9 cellular contexts compared by ENCODE assay signal in the genomic region with DNA sequence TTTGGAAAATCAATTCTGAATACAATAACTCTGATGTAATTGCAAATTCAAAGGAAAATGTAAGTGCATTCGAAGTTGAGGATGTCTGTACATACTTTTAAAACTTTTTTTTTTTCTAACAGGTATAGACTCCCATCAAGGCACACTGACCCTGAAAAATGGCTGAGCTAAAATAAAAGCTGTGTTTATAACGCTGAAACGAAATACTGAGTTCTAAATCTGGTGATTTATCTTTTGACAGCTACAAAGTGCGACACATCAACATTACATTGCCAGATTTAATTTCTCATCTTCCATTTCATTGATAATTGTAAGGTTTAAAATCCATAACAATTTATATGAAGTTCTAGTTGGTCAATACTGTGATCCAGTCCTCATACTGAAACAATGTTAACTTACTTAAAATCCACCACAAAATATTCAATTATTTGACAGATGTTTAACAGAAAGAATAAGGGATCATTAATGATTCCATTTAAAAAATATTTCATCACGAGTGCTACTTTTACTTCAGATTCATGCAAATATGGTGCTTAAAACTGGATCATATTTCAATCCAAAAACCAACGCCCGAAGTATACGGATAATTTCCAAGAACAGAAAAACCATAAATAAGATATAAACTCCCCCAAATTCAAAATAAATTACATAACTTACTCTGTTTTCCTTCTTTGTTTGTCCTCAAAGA. TPM values are rescaled to one million over a fixed set of nuclear protein-coding genes. Genes with fewer than 3 reads are reported as not detected.
DNase-seq lines count a peak whose midpoint lies in the region; ATAC-seq and TF ChIP-seq lines count a peak whose summit lies in the region.
"Had no signal": no experiment of that assay in that cellular context is flagged by ENCODE, and none has a peak within 500 bp of the region (broad histone marks: within the 10 kb centered on the region; RNA-seq: fewer than 3 reads in every experiment).

No MANE protein-coding gene starts in this region.

- no peaks in the 10 kb centered on the region for H3K9me3 Mint-ChIP-seq in activated naive CD4-positive, alpha-beta T cell treated with anti-CD3 and anti-CD28 coated beads for 36 hours
- H3K9me3 Mint-ChIP-seq in activated naive CD8-positive, alpha-beta T cell treated with anti-CD3 and anti-CD28 coated beads, Interleukin-2, amount 50 U/mL, for 24 hours = no peaks in the 10 kb centered on the region

- no peaks in the 10 kb centered on the region for H3K36me3 Mint-ChIP-seq in activated naive CD4-positive, alpha-beta T cell treated with anti-CD3 and anti-CD28 coated beads for 36 hours (ENCODE audit: low read depth)
- H3K36me3 Mint-ChIP-seq in activated naive CD8-positive, alpha-beta T cell treated with anti-CD3 and anti-CD28 coated beads, Interleukin-2, amount 50 U/mL, for 24 hours (ENCODE audit: low read depth) = peaks cover 1% of the 10 kb centered on the region

- TF ChIP-seq CTCF in tibial nerve (IDR thresholded peaks at IDR 0.05) (no peak), testis (IDR thresholded peaks at IDR 0.05) (no peak)

- TF ChIP-seq EP300 in tibial nerve (IDR thresholded peaks at IDR 0.05) = no peak

- H3K4me3 ChIP-seq in tibial nerve (peak overlapping the region; percentile 72 to 98 (median 88)), testis (peak overlapping the region in 1 of 2 donors; percentile 97)

- H3K27me3 ChIP-seq in tibial nerve (no peaks in the 10 kb centered on the region), testis (no peaks in the 10 kb centered on the region)

- TF ChIP-seq POLR2A in tibial nerve (IDR thresholded peaks at IDR 0.05) (no peak), testis (IDR thresholded peaks at IDR 0.05) (no peak)

- no peak for ATAC-seq in activated naive CD8-positive, alpha-beta T cell treated with anti-CD3 and anti-CD28 coated beads, Interleukin-2, amount 50 U/mL, for 24 hours
- ATAC-seq in HG02840 (IDR thresholded peaks at IDR 0.05; ENCODE audit: low FRiP score, unreplicated experiment) = no peak

- H3K27ac Mint-ChIP-seq in activated naive CD4-positive, alpha-beta T cell treated with anti-CD3 and anti-CD28 coated beads for 36 hours = no peak overlapping the region
- H3K27ac Mint-ChIP-seq in activated naive CD8-positive, alpha-beta T cell treated with anti-CD3 and anti-CD28 coated beads, Interleukin-2, amount 50 U/mL, for 24 hours = peak overlapping the region; percentile 86

- H3K9me3 ChIP-seq in tibial nerve = no peaks in the 10 kb centered on the region
- no peaks in the 10 kb centered on the region for H3K9me3 ChIP-seq in testis

- 39 to 45% methylated on average over 8 of the region's 8 CpGs for WGBS in tibial nerve, 2 donors
- 24 to 29% methylated on average over 8 of the region's 8 CpGs for WGBS in testis, 2 donors

- H3K27ac ChIP-seq in tibial nerve (peak overlapping the region in 3 of 4 donors; percentile 86 to 96 (median 91)), testis (peak overlapping the region in 1 of 2 donors; percentile 96)

- peaks cover 39% of the 10 kb centered on the region for H3K4me1 Mint-ChIP-seq in activated naive CD4-positive, alpha-beta T cell treated with anti-CD3 and anti-CD28 coated beads for 36 hours (ENCODE audit: low read depth)
- H3K4me1 Mint-ChIP-seq in activated naive CD8-positive, alpha-beta T cell treated with anti-CD3 and anti-CD28 coated beads, Interleukin-2, amount 50 U/mL, for 24 hours = peaks cover 43% of the 10 kb centered on the region

- peak overlapping the region; percentile 86 for H3K4me3 Mint-ChIP-seq in activated naive CD4-positive, alpha-beta T cell treated with anti-CD3 and anti-CD28 coated beads for 36 hours
- peak overlapping the region; percentile 90 for H3K4me3 Mint-ChIP-seq in activated naive CD8-positive, alpha-beta T cell treated with anti-CD3 and anti-CD28 coated beads, Interleukin-2, amount 50 U/mL, for 24 hours

- intact Hi-C loops in activated naive CD4-positive, alpha-beta T cell treated with anti-CD3 and anti-CD28 coated beads for 36 hours (cut with micrococcal nuclease) = loop anchor here (5.0 to 10.0 kb wide), 3 partner anchors 213 to 498 kb away; no protein-coding TSS in a partner anchor
- intact Hi-C loops in testis (cut with DNase I; ENCODE audit: low total_unique reads) = loop anchor here (10.0 kb wide), 1 partner anchor 500 kb away; a partner anchor contains a TSS

- CTCF ChIA-PET in activated naive CD4-positive, alpha-beta T cell treated with anti-CD3 and anti-CD28 coated beads for 36 hours (lab: Charles Lee) = interaction anchor here (0.7 to 1.0 kb wide), 4 partner anchors 22 to 671 kb away, joined by 3 to 5 read pairs (median 4); no protein-coding TSS in a partner anchor

- H3K4me1 ChIP-seq in tibial nerve = peaks cover 3 to 66% (median 21%) of the 10 kb centered on the region in 4 donors
- H3K4me1 ChIP-seq in testis = peaks cover 24% of the 10 kb centered on the region

- DNase-seq in activated naive CD4-positive, alpha-beta T cell treated with anti-CD3 and anti-CD28 coated beads for 36 hours = no peak
- DNase-seq in activated naive CD4-positive, alpha-beta T cell (lab: John Stamatoyannopoulos, UW) = no peak
- no peak for DNase-seq in activated naive CD8-positive, alpha-beta T cell treated with anti-CD3 and anti-CD28 coated beads, Interleukin-2, amount 50 U/mL, for 24 hours
- peak; percentile 25 for DNase-seq in kidney glomerular epithelial cell (lab: John Stamatoyannopoulos, UW)
- no peak for DNase-seq in tibial nerve (ENCODE audit: low spot score in 2 of 2)
- DNase-seq in NCI-H128 (lab: John Stamatoyannopoulos, UW; ENCODE audit: unreplicated experiment) = no peak
- DNase-seq in testis = no peak
- DNase-seq: NCI-H2081 treated with DMSO at 0.1 percent for 48 hours had no signal

- H3K36me3 ChIP-seq in tibial nerve (no peaks in the 10 kb centered on the region), testis (ENCODE audit: low read depth, missing control alignments) (no peaks in the 10 kb centered on the region)

- H3K27me3 Mint-ChIP-seq in activated naive CD4-positive, alpha-beta T cell treated with anti-CD3 and anti-CD28 coated beads for 36 hours (ENCODE audit: low read depth) = no peaks in the 10 kb centered on the region
- H3K27me3 Mint-ChIP-seq in activated naive CD8-positive, alpha-beta T cell treated with anti-CD3 and anti-CD28 coated beads, Interleukin-2, amount 50 U/mL, for 24 hours = no peaks in the 10 kb centered on the region

RNA-seq across cellular contexts. Expression of a gene that starts 1.4 kb away (rescaled TPM):
- 10 to 100 TPM in 1 of 2 experiments, 1 to 10 TPM in 1; 9.9 to 11.6 TPM for total RNA-seq in activated naive CD4-positive, alpha-beta T cell treated with anti-CD3 and anti-CD28 coated beads for 36 hours
- total RNA-seq in tibial nerve = 10 to 100 TPM; 21.3 to 35.5 (median 30.0) TPM
- 10 to 100 TPM; 41.6 to 52.8 TPM for total RNA-seq in testis
- 12.8 TPM for polyA plus RNA-seq in testis (ENCODE audit: insufficient read depth, low read depth, low replicate concordance)
